In the genomic region with DNA sequence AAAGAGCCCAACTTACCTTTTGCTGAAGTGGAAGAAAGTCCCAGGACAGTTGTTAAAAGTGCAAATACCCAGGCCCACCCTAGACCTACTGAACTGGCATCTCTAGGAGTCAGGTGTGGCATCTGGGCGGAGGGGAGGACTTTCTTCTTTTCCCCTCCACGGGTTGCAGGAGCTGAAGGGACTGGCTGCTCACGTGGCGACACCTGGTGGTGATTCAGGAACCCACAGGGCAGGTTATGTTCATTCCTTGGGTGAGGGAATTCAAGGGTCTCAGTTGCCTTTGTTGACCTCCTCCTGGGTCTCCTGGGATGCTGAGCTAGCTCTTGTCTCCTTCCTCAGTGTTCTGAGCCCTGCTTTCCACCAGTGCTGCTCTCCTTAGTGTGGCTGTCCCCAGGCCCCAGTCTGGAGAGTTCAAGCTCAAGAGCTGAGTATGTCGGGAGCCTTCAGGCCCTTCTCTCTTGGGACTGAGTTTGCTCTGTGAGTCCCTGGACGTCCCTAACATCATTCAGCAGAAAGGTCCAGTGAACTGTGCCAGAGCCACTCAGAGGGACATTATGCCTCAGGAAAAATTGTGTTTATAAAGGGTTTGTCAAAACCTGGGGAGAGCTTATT, we compare ENCODE assay signal across 8 cellular contexts. TPM values are rescaled to one million over a fixed set of nuclear protein-coding genes. Genes with fewer than 3 reads are reported as not detected.
DNase-seq lines count a peak whose midpoint lies in the region; FAIRE-seq and TF ChIP-seq lines count a peak whose summit lies in the region.

No MANE protein-coding gene starts in this region.

- intact Hi-C loops in activated naive CD4-positive, alpha-beta T cell treated with anti-CD3 and anti-CD28 coated beads for 36 hours (cut with micrococcal nuclease), result loop anchor here (1.0 to 2.0 kb wide), 6 partner anchors 49 to 487 kb away; no protein-coding TSS in a partner anchor
- intact Hi-C loops in posterior vena cava (cut with DNase I), result loop anchor here (2.0 to 5.0 kb wide), 2 partner anchors 48 to 213 kb away; no protein-coding TSS in a partner anchor

- CTCF ChIA-PET in activated naive CD4-positive, alpha-beta T cell treated with anti-CD3 and anti-CD28 coated beads for 36 hours (lab: Charles Lee), result interaction anchor here (0.6 to 7.8 kb wide), 22 partner anchors 16 to 1069 kb away, joined by 3 to 77 read pairs (median 3); no protein-coding TSS in a partner anchor

- FAIRE-seq in urothelium cell line (lab: Jason Lieb, UNC), result no peak

- TF ChIP-seq CTCF in glutamatergic neuron (IDR thresholded peaks at IDR 0.05; ENCODE audit: partially characterized antibody, unreplicated experiment), result peak; percentile 90

- peak; percentile 67 for DNase-seq in NK-92 treated with Interleukin-12 subunit alpha and Interleukin-12 subunit beta, amount 100 ng/mL, for 24 hours (lab: John Stamatoyannopoulos, UW)
- no peak for DNase-seq in NK-92 (lab: John Stamatoyannopoulos, UW; ENCODE audit: unreplicated experiment)
- peak; percentile 41 for DNase-seq in Jurkat, Clone E6-1 (ENCODE audit: low read depth, low spot score)
- DNase-seq in SK-N-DZ (ENCODE audit: low spot score), result peak; percentile 68
- peak; percentile 80 for DNase-seq in activated naive CD4-positive, alpha-beta T cell treated with anti-CD3 and anti-CD28 coated beads for 36 hours
- peak; percentile 87 for DNase-seq in glutamatergic neuron
- peak; percentile 90 for DNase-seq in posterior vena cava (ENCODE audit: low spot score)
- DNase-seq in urothelium cell line (ENCODE audit: low spot score), result peak; percentile 87

- no peaks in the 10 kb centered on the region for H3K4me1 Mint-ChIP-seq in activated naive CD4-positive, alpha-beta T cell treated with anti-CD3 and anti-CD28 coated beads for 36 hours (ENCODE audit: low read depth)
- no peaks in the 10 kb centered on the region for H3K4me1 Mint-ChIP-seq in glutamatergic neuron (ENCODE audit: low read depth, unreplicated experiment)

- no peaks in the 10 kb centered on the region for H3K9me3 Mint-ChIP-seq in activated naive CD4-positive, alpha-beta T cell treated with anti-CD3 and anti-CD28 coated beads for 36 hours
- H3K9me3 Mint-ChIP-seq in glutamatergic neuron (ENCODE audit: unreplicated experiment), result peaks cover 2% of the 10 kb centered on the region

- H3K27me3 Mint-ChIP-seq in activated naive CD4-positive, alpha-beta T cell treated with anti-CD3 and anti-CD28 coated beads for 36 hours (ENCODE audit: low read depth), result peaks cover 3% of the 10 kb centered on the region
- H3K27me3 Mint-ChIP-seq in glutamatergic neuron (ENCODE audit: unreplicated experiment), result no peaks in the 10 kb centered on the region

- H3K4me3 ChIP-seq in Jurkat, Clone E6-1 (ENCODE audit: low read length), result no peak overlapping the region

- no peaks in the 10 kb centered on the region for H3K36me3 Mint-ChIP-seq in activated naive CD4-positive, alpha-beta T cell treated with anti-CD3 and anti-CD28 coated beads for 36 hours (ENCODE audit: low read depth)
- H3K36me3 Mint-ChIP-seq in glutamatergic neuron (ENCODE audit: unreplicated experiment), result no peaks in the 10 kb centered on the region

- H3K4me3 Mint-ChIP-seq in activated naive CD4-positive, alpha-beta T cell treated with anti-CD3 and anti-CD28 coated beads for 36 hours, result no peak overlapping the region
- no peak overlapping the region for H3K4me3 Mint-ChIP-seq in glutamatergic neuron (ENCODE audit: unreplicated experiment)

- no peak overlapping the region for H3K27ac Mint-ChIP-seq in activated naive CD4-positive, alpha-beta T cell treated with anti-CD3 and anti-CD28 coated beads for 36 hours
- no peak overlapping the region for H3K27ac Mint-ChIP-seq in glutamatergic neuron (ENCODE audit: unreplicated experiment)

RNA-seq across cellular contexts. Expression of a gene that starts 56.9 kb away (rescaled TPM):
- polyA plus RNA-seq in Jurkat, Clone E6-1 (2012; ENCODE audit: insufficient read depth, insufficient read length), result not detected
- 0.15 TPM in 1 of 2 replicates, not detected in the other for polyA plus RNA-seq in SK-N-DZ (2014; cell fraction: cytosol; rRNA removed)
- polyA plus RNA-seq in SK-N-DZ (2014; cell fraction: nucleus; rRNA removed), result not detected in 2 replicates
- total RNA-seq in activated naive CD4-positive, alpha-beta T cell treated with anti-CD3 and anti-CD28 coated beads for 36 hours, result under 1 TPM; 0.05 to 0.07 TPM
- 11.1 TPM for total RNA-seq in glutamatergic neuron (ENCODE audit: unreplicated experiment)
- 10 to 100 TPM; 42.1 to 46.8 TPM for total RNA-seq in posterior vena cava

Comparison
In these comparisons a context has a peak if more than half of its experiments do, and no peak if none do; other contexts are left out.
1. RNA of a gene that starts 56.9 kb away (total RNA-seq): 42.1 to 46.8 TPM in posterior vena cava and 11.1 TPM in glutamatergic neuron (single experiment); 0.05 to 0.07 TPM in activated naive CD4-positive, alpha-beta T cell treated with anti-CD3 and anti-CD28 coated beads for 36 hours; every median in the first group is over 10 times any median in the second.